ENCODE assay signal across 20 cellular contexts in genomic region chr3:87691109-87691508, GRCh38.
DNase-seq lines count a peak whose midpoint lies in the region; TF ChIP-seq lines count a peak whose summit lies in the region.
"Had no signal": no experiment of that assay in that cellular context is flagged by ENCODE, and none has a peak within 500 bp of the region (broad histone marks: within the 10 kb centered on the region; RNA-seq: fewer than 3 reads in every experiment).

No MANE protein-coding gene starts in this region.

- no peak for TF ChIP-seq POLR2A in esophagus squamous epithelium (IDR thresholded peaks at IDR 0.05)

- no peaks in the 10 kb centered on the region for H3K27me3 ChIP-seq in dorsolateral prefrontal cortex
- no peaks in the 10 kb centered on the region for H3K27me3 ChIP-seq in esophagus squamous epithelium
- H3K27me3 ChIP-seq: BE2C had no signal

- no peaks in the 10 kb centered on the region for H3K4me1 Mint-ChIP-seq in activated CD4-positive, alpha-beta T cell treated with anti-CD3 and anti-CD28 coated beads, Interleukin-2, amount 10 ng/mL, durations not matched to agents 24 days and 14 days
- H3K4me1 Mint-ChIP-seq: CD4-positive, CD25-positive, alpha-beta regulatory T cell; GM23338 had no signal

- no peaks in the 10 kb centered on the region for H3K36me3 ChIP-seq in esophagus squamous epithelium
- H3K36me3 ChIP-seq: BE2C had no signal

- CTCF ChIA-PET in RWPE1 (lab: Yijun Ruan, JAX): no interaction called here

- H3K4me3 Mint-ChIP-seq in activated CD4-positive, alpha-beta T cell treated with anti-CD3 and anti-CD28 coated beads, Interleukin-2, amount 10 ng/mL, durations not matched to agents 24 days and 14 days: no peak overlapping the region
- H3K4me3 Mint-ChIP-seq: CD4-positive, CD25-positive, alpha-beta regulatory T cell; GM23338 had no signal

- no peak overlapping the region for H3K27ac Mint-ChIP-seq in activated CD4-positive, alpha-beta T cell treated with anti-CD3 and anti-CD28 coated beads, Interleukin-2, amount 10 ng/mL, durations not matched to agents 24 days and 14 days
- H3K27ac Mint-ChIP-seq: CD4-positive, CD25-positive, alpha-beta regulatory T cell; GM23338 had no signal

- WGBS in esophagus squamous epithelium, 2 donors: 77 to 81% methylated on average over 5 of the region's 5 CpGs

- intact Hi-C loops in dorsolateral prefrontal cortex (cut with DNase I): no loop called here
- intact Hi-C loops in esophagus squamous epithelium (cut with DNase I): no loop called here
- intact Hi-C loops in activated CD4-positive, alpha-beta T cell treated with anti-CD3 and anti-CD28 coated beads, Interleukin-2, amount 10 ng/mL, durations not matched to agents 24 days and 14 days (cut with micrococcal nuclease): no loop called here

- no peaks in the 10 kb centered on the region for H3K9me3 Mint-ChIP-seq in activated CD4-positive, alpha-beta T cell treated with anti-CD3 and anti-CD28 coated beads, Interleukin-2, amount 10 ng/mL, durations not matched to agents 24 days and 14 days

- no peaks in the 10 kb centered on the region for H3K9me3 ChIP-seq in esophagus squamous epithelium
- H3K9me3 ChIP-seq: BE2C had no signal

- H3K4me3 ChIP-seq in foreskin fibroblast (ENCODE audit: low read depth in 1 of 2, low read length in 2 of 2): no peak overlapping the region
- H3K4me3 ChIP-seq in dorsolateral prefrontal cortex: no peak overlapping the region
- no peak overlapping the region for H3K4me3 ChIP-seq in esophagus squamous epithelium
- H3K4me3 ChIP-seq: GM23338 had no signal

- TF ChIP-seq CTCF in RWPE1 (conservative IDR thresholded peaks at IDR 0.05; ENCODE audit: low read depth) (no peak), foreskin fibroblast (IDR thresholded peaks at IDR 0.05; ENCODE audit: low read depth, low read length) (no peak), dorsolateral prefrontal cortex (IDR thresholded peaks at IDR 0.05 in 54 of 56, conservative IDR thresholded peaks at IDR 0.05 in 2 of 56; ENCODE audit: low read depth in 1 of 56, partially characterized antibody in 56 of 56) (no peak), esophagus squamous epithelium (IDR thresholded peaks at IDR 0.05) (no peak)

- H3K27ac ChIP-seq in RWPE1 (no peak overlapping the region), dorsolateral prefrontal cortex (no peak overlapping the region), esophagus squamous epithelium (no peak overlapping the region)

- no peaks in the 10 kb centered on the region for H3K4me1 ChIP-seq in esophagus squamous epithelium
- H3K4me1 ChIP-seq: BE2C had no signal

- DNase-seq in A172 (ENCODE audit: low spot score): peak; percentile 17
- peak; percentile 22 for DNase-seq in HS-27A (ENCODE audit: low read depth)
- peak; percentile 28 for DNase-seq in RWPE1 (ENCODE audit: low spot score)
- DNase-seq in foreskin fibroblast: peak; percentile 1 to 12
- no peak for DNase-seq in dorsolateral prefrontal cortex
- no peak for DNase-seq in cerebellar cortex (ENCODE audit: low spot score)
- DNase-seq in esophagus squamous epithelium (lab: John Stamatoyannopoulos, UW): no peak
- no peak for DNase-seq in activated CD4-positive, alpha-beta T cell treated with anti-CD3 and anti-CD28 coated beads, Interleukin-2, amount 10 ng/mL, durations not matched to agents 24 days and 14 days
- DNase-seq: 8988T; BE2C; CD4-positive, CD25-positive, alpha-beta regulatory T cell; COR-L47; DMS 273 treated with DMSO at 0.1 percent for 48 hours; IMR-90; NCI-H1105; NCI-H510A; NCI-H748 treated with DMSO at 0.1 percent for 48 hours; NK-92 treated with Interleukin-12 subunit alpha and Interleukin-12 subunit beta, amount 100 ng/mL, for 24 hours; SHP77 treated with DMSO at 0.1 percent for 48 hours had no signal

- no peaks in the 10 kb centered on the region for H3K36me3 Mint-ChIP-seq in activated CD4-positive, alpha-beta T cell treated with anti-CD3 and anti-CD28 coated beads, Interleukin-2, amount 10 ng/mL, durations not matched to agents 24 days and 14 days (ENCODE audit: low read depth)
- H3K36me3 Mint-ChIP-seq: CD4-positive, CD25-positive, alpha-beta regulatory T cell had no signal

- no peaks in the 10 kb centered on the region for H3K27me3 Mint-ChIP-seq in activated CD4-positive, alpha-beta T cell treated with anti-CD3 and anti-CD28 coated beads, Interleukin-2, amount 10 ng/mL, durations not matched to agents 24 days and 14 days
- H3K27me3 Mint-ChIP-seq: CD4-positive, CD25-positive, alpha-beta regulatory T cell had no signal

- POLR2A ChIA-PET in RWPE1 (lab: Yijun Ruan, JAX; ENCODE audit: low non-redundant PET): no interaction called here

Comparison
In these comparisons a context has a peak if more than half of its experiments do, and no peak if none do; other contexts are left out.
1. DNase-seq: peak in A172 (single experiment), HS-27A (single experiment), RWPE1 (single experiment) and foreskin fibroblast (2 of 2); none in dorsolateral prefrontal cortex (0 of 10), cerebellar cortex (single experiment), esophagus squamous epithelium (single experiment) and activated CD4-positive, alpha-beta T cell treated with anti-CD3 and anti-CD28 coated beads, Interleukin-2, amount 10 ng/mL, durations not matched to agents 24 days and 14 days (single experiment).